20 cellular contexts compared by ENCODE assay signal in genomic region chr1:37452416-37452815, GRCh38. TPM values are rescaled to one million over a fixed set of nuclear protein-coding genes. Genes with fewer than 3 reads are reported as not detected.
DNase-seq lines count a peak whose midpoint lies in the region; ATAC-seq, FAIRE-seq and TF ChIP-seq lines count a peak whose summit lies in the region.
"Had no signal": no experiment of that assay in that cellular context is flagged by ENCODE, and none has a peak within 500 bp of the region (broad histone marks: within the 10 kb centered on the region; RNA-seq: fewer than 3 reads in every experiment).

No MANE protein-coding gene starts in this region.

- no peaks in the 10 kb centered on the region for H3K9me3 Mint-ChIP-seq in activated B cell treated with CpG ODN at 0.5 μM for 24 hours
- H3K9me3 Mint-ChIP-seq in CD8-positive, alpha-beta memory T cell, result no peaks in the 10 kb centered on the region
- H3K9me3 Mint-ChIP-seq: CD4-positive, alpha-beta memory T cell; IgD-negative memory B cell had no signal

- H3K9me2 ChIP-seq in HCT116 (ENCODE audit: insufficient read depth), result no peaks in the 10 kb centered on the region

- TF ChIP-seq EP300 in A549 (IDR thresholded peaks at IDR 0.05), result no peak
- no peak for TF ChIP-seq EP300 in ovary (IDR thresholded peaks at IDR 0.05)

- TF ChIP-seq CTCF in A549 (IDR thresholded peaks at IDR 0.05) (no peak), HCT116 (IDR thresholded peaks at IDR 0.05 in 2 of 3, conservative IDR thresholded peaks at IDR 0.05 in 1 of 3; ENCODE audit: borderline replicate concordance in 1 of 3, insufficient read depth in 1 of 3, low read depth in 2 of 3, low read length in 2 of 3) (no peak), activated B cell treated with CpG ODN at 0.5 μM for 24 hours (IDR thresholded peaks at IDR 0.05) (no peak), ovary (IDR thresholded peaks at IDR 0.05) (no peak)

- RAD21 ChIA-PET in HCT116 (lab: Charles Lee; ENCODE audit: low non-redundant PET in 1 of 2, low total read pairs in 2 of 2, uncharacterized antibody in 2 of 2, unreplicated experiment in 2 of 2), result no interaction called here

- H3K4me1 ChIP-seq in A549 (peaks cover 50% of the 10 kb centered on the region), HCT116 (ENCODE audit: control insufficient read depth in 1 of 2, insufficient read depth in 2 of 2, low read length in 2 of 2) (peaks cover 8 to 40% of the 10 kb centered on the region in 2 experiments; a peak in 3 of 4 replicates), iPS-20b (ENCODE audit: insufficient read depth, low read length) (peaks cover 16% of the 10 kb centered on the region; the same call in 1 of the 2 replicates), ovary (ENCODE audit: insufficient read depth) (peaks cover 3% of the 10 kb centered on the region)
- H3K4me1 ChIP-seq in CD8-positive, alpha-beta memory T cell (ENCODE audit: insufficient read depth, low read length), result peaks cover 14% of the 10 kb centered on the region

- CTCF ChIA-PET in A549 (lab: Yijun Ruan, JAX), result interaction anchor here (0.6 to 13.1 kb wide), 5 partner anchors 18 to 342 kb away, joined by 3 to 209 read pairs (median 3); partner anchors contain the start of gene ZC3H12A
- CTCF ChIA-PET in HCT116 (lab: Charles Lee), result interaction anchor here (1.0 to 5.4 kb wide), 2 partner anchors 18 to 34 kb away, joined by 3 to 62 read pairs; no protein-coding TSS in a partner anchor
- CTCF ChIA-PET in activated B cell treated with CpG ODN at 0.5 μM for 24 hours (lab: Charles Lee), result interaction anchor here (1.0 to 9.1 kb wide), 2 partner anchors 9 to 34 kb away, joined by 3 to 261 read pairs; no protein-coding TSS in a partner anchor
- CTCF ChIA-PET in CD8-positive, alpha-beta memory T cell (lab: Charles Lee), result interaction anchor here (8.0 to 9.3 kb wide), 2 partner anchors 22 to 36 kb away, joined by 105 to 246 read pairs; partner anchors contain the start of gene ZC3H12A

- H3K27ac ChIP-seq in A549, result peak overlapping the region; percentile 64 to 93
- no peak overlapping the region for H3K27ac ChIP-seq in HCT116 (ENCODE audit: low read depth, low read length)
- peak overlapping the region; percentile 81 for H3K27ac ChIP-seq in iPS-20b (ENCODE audit: low read length)
- no peak overlapping the region for H3K27ac ChIP-seq in ovary
- no peak overlapping the region for H3K27ac ChIP-seq in CD8-positive, alpha-beta memory T cell (ENCODE audit: low read depth, low read length)
- H3K27ac ChIP-seq: BLaER1 had no signal

- FAIRE-seq in A549 (lab: Jason Lieb, UNC), result no peak
- no peak for FAIRE-seq in GM12891 (lab: Jason Lieb, UNC)
- FAIRE-seq: A204.1 had no signal

- H3K27me3 ChIP-seq in HCT116 (ENCODE audit: insufficient read depth, low read length) (no peaks in the 10 kb centered on the region), iPS-20b (ENCODE audit: insufficient read depth, low read length) (no peaks in the 10 kb centered on the region), ovary (no peaks in the 10 kb centered on the region)
- H3K27me3 ChIP-seq in CD8-positive, alpha-beta memory T cell (ENCODE audit: insufficient read depth, low read length, poor library complexity, severe bottlenecking), result no peaks in the 10 kb centered on the region
- H3K27me3 ChIP-seq: BLaER1, MG63 had no signal

- TF ChIP-seq POLR2A in A549 (IDR thresholded peaks at IDR 0.05; ENCODE audit: low read length), result no peak
- TF ChIP-seq POLR2A in HCT116 (IDR thresholded peaks at IDR 0.05; ENCODE audit: borderline replicate concordance, extremely low read depth, insufficient read depth, insufficient read length), result no peak
- no peak for TF ChIP-seq POLR2A in ovary (IDR thresholded peaks at IDR 0.05)
- no peak for TF ChIP-seq POLR2A in GM12891 (IDR thresholded peaks at IDR 0.05; ENCODE audit: low read depth, low read length)

- H3K36me3 ChIP-seq in HCT116 (ENCODE audit: control insufficient read depth in 1 of 2, insufficient read depth in 2 of 2, low read length in 2 of 2) (no peaks in the 10 kb centered on the region), iPS-20b (ENCODE audit: insufficient read depth, low read depth, low read length) (no peaks in the 10 kb centered on the region), ovary (no peaks in the 10 kb centered on the region)
- no peaks in the 10 kb centered on the region for H3K36me3 ChIP-seq in CD8-positive, alpha-beta memory T cell (ENCODE audit: insufficient read depth, low read length)
- H3K36me3 ChIP-seq: BLaER1, MG63 had no signal

- H3K9ac ChIP-seq in HCT116 (ENCODE audit: low read length) (0 out of 2 replicates have a peak overlapping the region, but pooled peaks have one; percentile 1), iPS-20b (ENCODE audit: low read depth, low read length) (peak overlapping the region; percentile 37; the same call in 1 of the 2 replicates)
- H3K9ac ChIP-seq: BLaER1 had no signal

- WGBS in A549 (ENCODE audit: missing lambda C conversion rate), result 73% methylated on average over 3 of the region's 6 CpGs
- 61 to 78% (median 72%) methylated on average over 6 of the region's 6 CpGs for WGBS in ovary, 3 donors

- H3K9me3 ChIP-seq in A549 (no peaks in the 10 kb centered on the region), HCT116 (ENCODE audit: control insufficient read depth in 1 of 2, insufficient read depth in 1 of 2, low read depth in 1 of 2, low read length in 2 of 2) (no peaks in the 10 kb centered on the region), iPS-20b (ENCODE audit: insufficient read depth, low read depth, low read length) (no peaks in the 10 kb centered on the region), ovary (no peaks in the 10 kb centered on the region)
- H3K9me3 ChIP-seq in CD8-positive, alpha-beta memory T cell (ENCODE audit: low read length), result no peaks in the 10 kb centered on the region
- H3K9me3 ChIP-seq: BLaER1, MG63 had no signal

- peak overlapping the region; percentile 14 for H3K27ac Mint-ChIP-seq in activated B cell treated with CpG ODN at 0.5 μM for 24 hours
- no peak overlapping the region for H3K27ac Mint-ChIP-seq in CD8-positive, alpha-beta memory T cell
- H3K27ac Mint-ChIP-seq: CD4-positive, alpha-beta memory T cell; IgD-negative memory B cell had no signal

- intact Hi-C loops in HCT116 (cut with micrococcal nuclease), result loop anchor here (5.0 kb wide), 1 partner anchor 100 kb away; the partner anchor contains the start of gene SNIP1
- intact Hi-C loops in activated B cell treated with CpG ODN at 0.5 μM for 24 hours (cut with micrococcal nuclease), result no loop called here
- intact Hi-C loops in ovary (cut with DNase I), result loop anchor here (5.0 to 10.0 kb wide), 3 partner anchors 222 to 232 kb away; no protein-coding TSS in a partner anchor

- H3K36me3 Mint-ChIP-seq in activated B cell treated with CpG ODN at 0.5 μM for 24 hours (ENCODE audit: low read depth), result no peaks in the 10 kb centered on the region
- H3K36me3 Mint-ChIP-seq in CD8-positive, alpha-beta memory T cell, result peaks cover 0 to 11% (median 8%) of the 10 kb centered on the region in 3 donors
- H3K36me3 Mint-ChIP-seq: IgD-negative memory B cell had no signal

- ATAC-seq in A549 (no peak), HCT116 (peak; percentile 22), activated B cell treated with CpG ODN at 0.5 μM for 24 hours (ENCODE audit: low read depth) (no peak)

- POLR2A ChIA-PET in A549 (lab: Yijun Ruan, JAX) (no interaction called here), HCT116 (lab: Charles Lee) (interaction anchor here (1.5 kb wide), 1 partner anchor 23 kb away, joined by 4 read pairs; no protein-coding TSS in a partner anchor), activated B cell treated with CpG ODN at 0.5 μM for 24 hours (lab: Charles Lee) (interaction anchor here (0.5 to 1.2 kb wide), 2 partner anchors 25 to 35 kb away, joined by 3 read pairs; no protein-coding TSS in a partner anchor)
- POLR2A ChIA-PET in CD8-positive, alpha-beta memory T cell (lab: Charles Lee), result no interaction called here

- no peak for TF ChIP-seq RAD21 in A549 (conservative IDR thresholded peaks at IDR 0.05 in 1 of 2, IDR thresholded peaks at IDR 0.05 in 1 of 2)
- TF ChIP-seq RAD21 in HCT116 (IDR thresholded peaks at IDR 0.05; ENCODE audit: low read depth), result no peak

- H3K4me3 Mint-ChIP-seq in activated B cell treated with CpG ODN at 0.5 μM for 24 hours, result no peak overlapping the region
- H3K4me3 Mint-ChIP-seq in CD8-positive, alpha-beta memory T cell, result no peak overlapping the region
- H3K4me3 Mint-ChIP-seq: CD4-positive, alpha-beta memory T cell; IgD-negative memory B cell had no signal

- DNase-seq in A549 (ENCODE audit: low read depth in 1 of 2, low spot score in 1 of 2) (no peak), HCT116 (ENCODE audit: low read depth, low spot score) (no peak), activated B cell treated with CpG ODN at 0.5 μM for 24 hours (no peak), NCI-H1694 (lab: John Stamatoyannopoulos, UW) (no peak), ovary (no peak), GM12891 (ENCODE audit: insufficient read length, low spot score) (no peak)
- no peak for DNase-seq in CD8-positive, alpha-beta memory T cell
- DNase-seq: CD4-positive, alpha-beta memory T cell; Karpas-422; NCI-H1048; NCI-H1436; NCI-H2029 treated with DMSO at 0.1 percent for 48 hours; NCI-H2171; NCI-H526; SW 1271 had no signal

- no TSS peak for BruUV-seq in HCT116 (replicated peaks; lab: Mats Ljungman, UMichigan)

- H3K4me3 ChIP-seq in A549 (no peak overlapping the region), HCT116 (replicated peaks in 1 of 2; ENCODE audit: low read depth in 1 of 2, low read length in 2 of 2) (no peak overlapping the region), iPS-20b (ENCODE audit: low read length) (peak overlapping the region; percentile 44; the same call in 1 of the 2 replicates), ovary (no peak overlapping the region)
- H3K4me3 ChIP-seq in CD8-positive, alpha-beta memory T cell (ENCODE audit: low read length), result no peak overlapping the region
- H3K4me3 ChIP-seq: BLaER1, MG63 had no signal

- no peaks in the 10 kb centered on the region for H4K20me1 ChIP-seq in HCT116 (ENCODE audit: insufficient read depth)
- H4K20me1 ChIP-seq: BLaER1 had no signal

- peak overlapping the region; percentile 28; the same call in 2 of the 3 replicates for H3K4me2 ChIP-seq in A549
- peak overlapping the region; percentile 48 for H3K4me2 ChIP-seq in HCT116 (ENCODE audit: low read length)
- H3K4me2 ChIP-seq: BLaER1 had no signal

- H3K27me3 Mint-ChIP-seq in activated B cell treated with CpG ODN at 0.5 μM for 24 hours, result no peaks in the 10 kb centered on the region
- peaks cover 1 to 11% of the 10 kb centered on the region in 2 donors for H3K27me3 Mint-ChIP-seq in CD8-positive, alpha-beta memory T cell

- H2AFZ ChIP-seq in HCT116 (ENCODE audit: low read depth, low read length, poor library complexity, severe bottlenecking), result peak overlapping the region; percentile 1

- H3K79me2 ChIP-seq in HCT116 (ENCODE audit: insufficient read depth, low read length), result no peaks in the 10 kb centered on the region

- peaks cover 13% of the 10 kb centered on the region for H3K4me1 Mint-ChIP-seq in activated B cell treated with CpG ODN at 0.5 μM for 24 hours
- peaks cover 15% of the 10 kb centered on the region in 3 donors for H3K4me1 Mint-ChIP-seq in CD8-positive, alpha-beta memory T cell

RNA-seq across cellular contexts. Expression of gene ZC3H12A, which starts 22.0 kb away (rescaled TPM):
- polyA plus RNA-seq in A549 (2011; rRNA removed), result 23.1 and 23.5 TPM in 2 replicates
- 26.7 and 39.4 TPM in 2 replicates for polyA plus RNA-seq in A549 (2012; cell fraction: cytosol; rRNA removed)
- 101 and 103 TPM in 2 replicates for polyA plus RNA-seq in A549 (2012; cell fraction: nucleus; rRNA removed)
- polyA plus RNA-seq in A549 (2017; fragmentation: RNase III; extraction: RNeasy Plus Mini Kit Qiagen cat#74134 plus additional on column Dnase treatment), result 11.6 to 16.3 TPM (median 14.7 TPM) in 3 replicates
- 36.5 and 49.9 TPM in 2 replicates for polyA minus RNA-seq in A549 (2011; rRNA and poly(A)+ RNA removed)
- total RNA-seq in HCT116 (2021; ENCODE audit: unreplicated experiment), result 10.6 TPM
- 12.3 and 13.1 TPM in 2 replicates for polyA plus RNA-seq in HCT116 (2012)
- 140 and 145 TPM in 2 replicates for total RNA-seq in activated B cell treated with CpG ODN at 0.5 μM for 24 hours
- total RNA-seq in ovary, result 10 to 100 TPM in 3 of 7 donors, 1 to 10 TPM in 4; 5.4 to 86.6 (median 7.2) TPM
- 1 to 10 TPM; 1.4 to 3.6 TPM for polyA plus RNA-seq in ovary
- total RNA-seq in CD8-positive, alpha-beta memory T cell, result 10 to 100 TPM; 32.7 to 33.8 TPM
- 11.6 TPM for polyA plus RNA-seq in CD8-positive, alpha-beta memory T cell
- 16.7 TPM for polyA plus RNA-seq in GM12891 (2012; ENCODE audit: low read depth, missing spikeins)

Comparison
In these comparisons a context has a peak if more than half of its experiments do, and no peak if none do; other contexts are left out.
1. H3K27ac ChIP-seq: peak in A549 (2 of 2) and iPS-20b (single experiment); none in HCT116 (single experiment), ovary (0 of 2) and CD8-positive, alpha-beta memory T cell (single experiment).
2. POLR2A ChIA-PET loops: an anchor here in HCT116 (1.5 kb wide) and activated B cell treated with CpG ODN at 0.5 μM for 24 hours (0.5 to 1.2 kb wide); none called in A549 and CD8-positive, alpha-beta memory T cell.